In the genomic region with DNA sequence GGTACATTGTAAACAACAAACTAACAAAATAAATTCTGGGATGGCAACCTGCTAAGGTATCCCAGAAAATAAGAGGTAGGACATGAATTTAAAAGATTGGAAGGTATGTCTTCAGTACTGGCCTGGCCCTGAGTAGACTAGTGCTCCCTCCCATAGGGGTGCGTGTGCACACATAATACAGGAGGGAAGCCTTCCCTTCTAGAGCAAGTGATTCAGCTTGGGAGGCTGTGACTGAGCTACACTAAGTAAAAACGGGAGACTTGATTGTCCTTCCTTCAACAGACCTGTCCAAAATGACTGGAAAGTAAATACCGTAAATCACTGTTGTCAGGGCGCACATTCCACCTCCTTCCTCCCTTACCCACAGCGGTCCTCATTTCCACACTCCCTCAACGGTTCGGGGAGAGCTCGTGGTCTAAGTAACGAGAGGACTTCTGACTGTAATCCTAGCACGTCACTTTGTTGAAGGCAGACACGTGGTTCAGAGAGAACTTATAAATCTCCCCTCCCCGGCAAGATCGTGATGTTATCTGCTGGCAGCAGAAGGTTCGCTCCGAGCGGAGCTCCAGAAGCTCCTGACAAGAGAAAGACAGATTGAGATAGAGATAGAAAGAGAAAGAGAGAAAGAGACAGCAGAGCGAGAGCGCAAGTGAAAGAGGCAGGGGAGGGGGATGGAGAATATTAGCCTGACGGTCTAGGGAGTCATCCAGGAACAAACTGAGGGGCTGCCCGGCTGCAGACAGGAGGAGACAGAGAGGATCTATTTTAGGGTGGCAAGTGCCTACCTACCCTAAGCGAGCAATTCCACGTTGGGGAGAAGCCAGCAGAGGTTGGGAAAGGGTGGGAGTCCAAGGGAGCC, we compare ENCODE assay signal across 8 cellular contexts. TPM values are rescaled to one million over a fixed set of nuclear protein-coding genes. Genes with fewer than 3 reads are reported as not detected.
DNase-seq lines count a peak whose midpoint lies in the region; ATAC-seq and TF ChIP-seq lines count a peak whose summit lies in the region.

TGFB2 (plus strand) TSS at position 523 of the 859 bp plus-strand sequence. CDS start 1,366 bp downstream, outside the sequence.

- H3K9me3 Mint-ChIP-seq in activated naive CD4-positive, alpha-beta T cell treated with anti-CD3 and anti-CD28 coated beads, Interleukin-2, amount 50 U/mL, for 72 hours, result no peaks in the 10 kb centered on the region

- POLR2A ChIA-PET in GM10248 (lab: Yijun Ruan, JAX), result interaction anchor here (1.0 kb wide), 1 partner anchor 9 kb away, joined by 3 read pairs; no protein-coding TSS in a partner anchor

- DNase-seq in A172 (ENCODE audit: low spot score), result peak; percentile 94
- DNase-seq in GM10248 (ENCODE audit: extremely low spot score), result peak; percentile 26
- DNase-seq in NCI-H2029 (lab: John Stamatoyannopoulos, UW), result peak; percentile 49
- peak in 1 of 2 donors; percentile 8 for DNase-seq in activated naive CD4-positive, alpha-beta T cell treated with anti-CD3 and anti-CD28 coated beads, Interleukin-2, amount 50 U/mL, for 72 hours (ENCODE audit: low spot score in 2 of 2)
- peak; percentile 66 for DNase-seq in Right ventricle myocardium inferior (ENCODE audit: missing footprints)
- peak in 32 of 56 donors; percentile 12 to 66 (median 47) for DNase-seq in nucleus accumbens (lab: John Stamatoyannopoulos, UW)
- DNase-seq in activated CD4-positive, CD25-positive, alpha-beta regulatory T cell treated with anti-CD3 and anti-CD28 coated beads, Interleukin-2, amount 50 U/mL, for 72 hours, result no peak

- intact Hi-C loops in Right ventricle myocardium inferior (cut with DNase I), result loop anchor here (5.0 to 10.0 kb wide), 4 partner anchors 117 to 830 kb away; partner anchors contain the start of gene LYPLAL1

- ATAC-seq in HG02759 (IDR thresholded peaks at IDR 0.05; ENCODE audit: unreplicated experiment), result peak; percentile 42
- peak; percentile 57 to 63 for ATAC-seq in activated naive CD4-positive, alpha-beta T cell treated with anti-CD3 and anti-CD28 coated beads, Interleukin-2, amount 50 U/mL, for 72 hours
- ATAC-seq in Right ventricle myocardium inferior, result peak; percentile 62

- H3K27ac Mint-ChIP-seq in activated naive CD4-positive, alpha-beta T cell treated with anti-CD3 and anti-CD28 coated beads, Interleukin-2, amount 50 U/mL, for 72 hours, result peak within 1 kb of the TSS in 1 of 2 donors; percentile 33

- no peak for TF ChIP-seq CTCF in GM10248 (IDR thresholded peaks at IDR 0.05; ENCODE audit: control extremely low read depth, extremely low read depth, low read depth, missing control alignments)

- CTCF ChIA-PET in GM10248 (lab: Yijun Ruan, JAX), result interaction anchor here (0.8 to 1.8 kb wide), 10 partner anchors 8 to 1316 kb away, joined by 3 to 7 read pairs (median 3); no protein-coding TSS in a partner anchor

- H3K36me3 Mint-ChIP-seq in activated naive CD4-positive, alpha-beta T cell treated with anti-CD3 and anti-CD28 coated beads, Interleukin-2, amount 50 U/mL, for 72 hours, result peaks cover 5 to 28% of the 10 kb centered on the region in 2 donors

RNA-seq across cellular contexts. Expression of gene TGFB2, which starts in this region (rescaled TPM):
- 65.5 and 87.6 TPM in 2 replicates for total RNA-seq in A172 (2014; rRNA removed; shearing (Covaris generic))
- total RNA-seq in activated naive CD4-positive, alpha-beta T cell treated with anti-CD3 and anti-CD28 coated beads, Interleukin-2, amount 50 U/mL, for 72 hours, result under 1 TPM in 1 of 2 donors, not detected in 1; 0.07 TPM
- 1.6 TPM for total RNA-seq in Right ventricle myocardium inferior

Comparison
In these comparisons a context has a peak if more than half of its experiments do, and no peak if none do; other contexts are left out.
1. RNA of gene TGFB2 (total RNA-seq): 65.5 to 87.6 TPM in A172; 1.6 TPM in Right ventricle myocardium inferior (single experiment) and 0.07 TPM in activated naive CD4-positive, alpha-beta T cell treated with anti-CD3 and anti-CD28 coated beads, Interleukin-2, amount 50 U/mL, for 72 hours; every median in the first group is over 10 times any median in the second.
2. Peak in ATAC-seq in activated naive CD4-positive, alpha-beta T cell treated with anti-CD3 and anti-CD28 coated beads, Interleukin-2, amount 50 U/mL, for 72 hours; RNA of the gene not detected or under 1 TPM.
3. Peak in every context shown above with its lines, with median percentiles within 50 percentile points of each other: ATAC-seq.